In genomic region chr14:53979747-53980642, GRCh38 we compare ENCODE assay signal across 14 cellular contexts. TPM values are rescaled to one million over a fixed set of nuclear protein-coding genes. Genes with fewer than 3 reads are reported as not detected.
A peak's percentile ranks its signal among the peaks of the same experiment; 100 is the strongest.
DNase-seq lines count a peak whose midpoint lies in the region; ATAC-seq and TF ChIP-seq lines count a peak whose summit lies in the region.
"Had no signal": no experiment of that assay in that cellular context is flagged by ENCODE, and none has a peak within 500 bp of the region (broad histone marks: within the 10 kb centered on the region; RNA-seq: fewer than 3 reads in every experiment).

No MANE protein-coding gene starts in this region.

- 64 to 67% methylated on average over 7 of the region's 7 CpGs for WGBS in lower leg skin, 2 donors

- DNase-seq in AG09319 (ENCODE audit: extremely low read depth, low read depth) (peak; percentile 57), HuH-7 (ENCODE audit: low spot score) (peak; percentile 31), epidermal melanocyte (ENCODE audit: insufficient read length, low spot score) (peak; percentile 40), lower leg skin (ENCODE audit: low spot score in 2 of 2) (peak; percentile 49 to 89), GM20000 (ENCODE audit: low spot score) (no peak)
- no peak for DNase-seq in activated T-helper 2 cell treated with anti-CD3 and anti-CD28 coated beads, Interferon-gamma antibody, Interleukin-2, Interleukin-4, amounts not matched to agents 10 μg/mL and 5 μg/mL and 100 μg/mL, durations not matched to agents 14 hours and 24 hours and 36 hours (ENCODE audit: low spot score)
- DNase-seq: NCI-H146 had no signal

- no peak for TF ChIP-seq POLR2A in lower leg skin (IDR thresholded peaks at IDR 0.05)

- H3K27ac Mint-ChIP-seq in activated T-helper 2 cell treated with anti-CD3 and anti-CD28 coated beads, Interferon-gamma antibody, Interleukin-2, Interleukin-4, amounts not matched to agents 10 μg/mL and 5 μg/mL and 100 μg/mL, durations not matched to agents 14 hours and 24 hours and 36 hours: no peak overlapping the region
- H3K27ac Mint-ChIP-seq: activated T-helper 17 cell treated with anti-CD3 and anti-CD28 coated beads, Interleukin-2, amount 50 U/mL, for 72 hours; dendritic cell treated with granulocyte-macrophage colony-stimulating factor and Interleukin-4, amounts not matched to agents 40 ng/mL and 50 ng/mL, for 4 days had no signal

- H3K36me3 Mint-ChIP-seq in activated T-helper 2 cell treated with anti-CD3 and anti-CD28 coated beads, Interferon-gamma antibody, Interleukin-2, Interleukin-4, amounts not matched to agents 10 μg/mL and 5 μg/mL and 100 μg/mL, durations not matched to agents 14 hours and 24 hours and 36 hours (ENCODE audit: low read depth): no peaks in the 10 kb centered on the region

- H3K9me3 Mint-ChIP-seq in activated T-helper 2 cell treated with anti-CD3 and anti-CD28 coated beads, Interferon-gamma antibody, Interleukin-2, Interleukin-4, amounts not matched to agents 10 μg/mL and 5 μg/mL and 100 μg/mL, durations not matched to agents 14 hours and 24 hours and 36 hours: peaks cover 17% of the 10 kb centered on the region

- peaks cover 2% of the 10 kb centered on the region for H3K27me3 Mint-ChIP-seq in activated T-helper 2 cell treated with anti-CD3 and anti-CD28 coated beads, Interferon-gamma antibody, Interleukin-2, Interleukin-4, amounts not matched to agents 10 μg/mL and 5 μg/mL and 100 μg/mL, durations not matched to agents 14 hours and 24 hours and 36 hours (ENCODE audit: low read depth)

- no peak overlapping the region for H3K4me3 ChIP-seq in lower leg skin (ENCODE audit: low read depth, poor library complexity, severe bottlenecking)
- H3K4me3 ChIP-seq: BLaER1 treated with 17β-estradiol and CSF1 and Interleukin-3, amounts not matched to agents 10 nM and 100 nM; vagina had no signal

- intact Hi-C loops in lower leg skin (cut with DNase I; ENCODE audit: low total_unique reads): no loop called here
- intact Hi-C loops in activated T-helper 2 cell treated with anti-CD3 and anti-CD28 coated beads, Interferon-gamma antibody, Interleukin-2, Interleukin-4, amounts not matched to agents 10 μg/mL and 5 μg/mL and 100 μg/mL, durations not matched to agents 14 hours and 24 hours and 36 hours (cut with micrococcal nuclease): no loop called here

- TF ChIP-seq CTCF in AG09319 (IDR thresholded peaks at IDR 0.05; ENCODE audit: low read depth, low read length) (no peak), lower leg skin (IDR thresholded peaks at IDR 0.05) (no peak), GM20000 (IDR thresholded peaks at IDR 0.05; ENCODE audit: extremely low read depth, missing control alignments) (no peak)

- H3K4me3 Mint-ChIP-seq in activated T-helper 2 cell treated with anti-CD3 and anti-CD28 coated beads, Interferon-gamma antibody, Interleukin-2, Interleukin-4, amounts not matched to agents 10 μg/mL and 5 μg/mL and 100 μg/mL, durations not matched to agents 14 hours and 24 hours and 36 hours (ENCODE audit: low read depth): no peak overlapping the region
- H3K4me3 Mint-ChIP-seq: activated T-helper 17 cell treated with anti-CD3 and anti-CD28 coated beads, Interleukin-2, amount 50 U/mL, for 72 hours; dendritic cell treated with granulocyte-macrophage colony-stimulating factor and Interleukin-4, amounts not matched to agents 40 ng/mL and 50 ng/mL, for 4 days had no signal

- ATAC-seq in GM18907 (IDR thresholded peaks at IDR 0.05; ENCODE audit: unreplicated experiment) (no peak), HG02610 (IDR thresholded peaks at IDR 0.05; ENCODE audit: unreplicated experiment) (no peak)
- ATAC-seq: activated T-helper 17 cell treated with anti-CD3 and anti-CD28 coated beads, Interleukin-2, amount 50 U/mL, for 72 hours; Panc1 had no signal

- no peaks in the 10 kb centered on the region for H3K4me1 Mint-ChIP-seq in activated T-helper 2 cell treated with anti-CD3 and anti-CD28 coated beads, Interferon-gamma antibody, Interleukin-2, Interleukin-4, amounts not matched to agents 10 μg/mL and 5 μg/mL and 100 μg/mL, durations not matched to agents 14 hours and 24 hours and 36 hours (ENCODE audit: low read depth)
- H3K4me1 Mint-ChIP-seq: activated T-helper 17 cell treated with anti-CD3 and anti-CD28 coated beads, Interleukin-2, amount 50 U/mL, for 72 hours had no signal

RNA-seq across cellular contexts. Expression of gene BMP4, which starts 23.4 kb away (rescaled TPM):
- 10 to 100 TPM in 3 of 4 donors, 1 to 10 TPM in 1; 9.1 to 24.5 (median 19.0) TPM for total RNA-seq in lower leg skin
- not detected in 2 replicates for total RNA-seq in activated T-helper 2 cell treated with anti-CD3 and anti-CD28 coated beads, Interferon-gamma antibody, Interleukin-2, Interleukin-4, amounts not matched to agents 10 μg/mL and 5 μg/mL and 100 μg/mL, durations not matched to agents 14 hours and 24 hours and 36 hours

Comparison
In these comparisons a context has a peak if more than half of its experiments do, and no peak if none do; other contexts are left out.
1. DNase-seq: peak in AG09319 (single experiment), HuH-7 (single experiment), epidermal melanocyte (single experiment) and lower leg skin (2 of 2); none in activated T-helper 2 cell treated with anti-CD3 and anti-CD28 coated beads, Interferon-gamma antibody, Interleukin-2, Interleukin-4, amounts not matched to agents 10 μg/mL and 5 μg/mL and 100 μg/mL, durations not matched to agents 14 hours and 24 hours and 36 hours (single experiment) and GM20000 (single experiment).